Comparison of ENCODE assay signal across 10 cellular contexts in the genomic region with DNA sequence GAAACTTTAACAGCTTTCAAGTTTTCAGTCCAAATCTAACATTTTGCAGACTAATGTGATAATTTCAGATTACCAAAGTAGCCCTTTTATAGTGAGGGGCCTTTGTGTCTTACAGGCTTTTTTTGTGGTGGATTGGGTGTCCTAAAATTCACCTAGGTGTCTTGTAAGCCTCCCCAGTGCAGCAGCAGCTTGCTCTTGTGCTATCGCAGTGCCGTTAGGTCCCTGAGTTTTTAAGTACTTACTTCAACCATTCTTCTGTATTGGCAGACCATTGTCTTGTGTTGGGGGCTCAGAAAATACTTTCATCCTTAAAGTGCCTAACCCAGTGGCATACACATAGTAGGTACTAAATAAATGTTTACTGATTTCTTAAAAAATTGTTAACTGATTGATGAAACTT. TPM values are rescaled to one million over a fixed set of nuclear protein-coding genes. Genes with fewer than 3 reads are reported as not detected.
A peak's percentile ranks its signal among the peaks of the same experiment; 100 is the strongest.
DNase-seq lines count a peak whose midpoint lies in the region; FAIRE-seq and TF ChIP-seq lines count a peak whose summit lies in the region.
"Had no signal": no experiment of that assay in that cellular context is flagged by ENCODE, and none has a peak within 500 bp of the region (broad histone marks: within the 10 kb centered on the region; RNA-seq: fewer than 3 reads in every experiment).

No MANE protein-coding gene starts in this region.

- H3K4me1 ChIP-seq in Peyer's patch = peaks cover 0 to 41% (median 5%) of the 10 kb centered on the region in 4 donors

- peak; percentile 49 for DNase-seq in activated CD8-positive, alpha-beta memory T cell treated with anti-CD3 and anti-CD28 coated beads for 24 hours
- DNase-seq in activated CD8-positive, alpha-beta memory T cell treated with anti-CD3 and anti-CD28 coated beads, Interleukin-2, amount 50 U/mL, for 4 hours = no peak
- no peak for DNase-seq in activated T-helper 1 cell treated with anti-CD3 and anti-CD28 coated beads, Interleukin-12 subunit alpha, Interleukin-12 subunit beta, Interleukin-2, Interleukin-4 antibody, amounts not matched to agents 30 ng/mL and 10 ng/mL and 1 ng/mL, durations not matched to agents 14 hours and 24 hours and 36 hours (ENCODE audit: low spot score)
- DNase-seq in immature natural killer cell (no peak), CD14-positive monocyte (ENCODE audit: low spot score) (no peak), GM12892 (ENCODE audit: insufficient read length) (no peak), Peyer's patch (no peak)
- DNase-seq: NCI-H2081, SW 1271 had no signal

- peaks cover 56% of the 10 kb centered on the region for H3K4me1 Mint-ChIP-seq in activated T-helper 1 cell treated with anti-CD3 and anti-CD28 coated beads, Interleukin-12 subunit alpha, Interleukin-12 subunit beta, Interleukin-2, Interleukin-4 antibody, amounts not matched to agents 30 ng/mL and 10 ng/mL and 1 ng/mL, durations not matched to agents 14 hours and 24 hours and 36 hours (ENCODE audit: low read depth)
- H3K4me1 Mint-ChIP-seq in immature natural killer cell (peaks cover 43 to 44% of the 10 kb centered on the region in 2 donors), CD14-positive monocyte (peaks cover 52% of the 10 kb centered on the region)

- H3K36me3 ChIP-seq in Peyer's patch = no peaks in the 10 kb centered on the region

- H3K4me3 ChIP-seq in Peyer's patch = peak overlapping the region in 2 of 4 donors; percentile 88 to 89

- peaks cover 14% of the 10 kb centered on the region for H3K27me3 Mint-ChIP-seq in activated T-helper 1 cell treated with anti-CD3 and anti-CD28 coated beads, Interleukin-12 subunit alpha, Interleukin-12 subunit beta, Interleukin-2, Interleukin-4 antibody, amounts not matched to agents 30 ng/mL and 10 ng/mL and 1 ng/mL, durations not matched to agents 14 hours and 24 hours and 36 hours (ENCODE audit: insufficient read depth)
- H3K27me3 Mint-ChIP-seq in immature natural killer cell (ENCODE audit: low read depth in 3 of 3) = peaks cover 9 to 33% (median 15%) of the 10 kb centered on the region in 3 donors
- H3K27me3 Mint-ChIP-seq in CD14-positive monocyte (ENCODE audit: low read depth in 3 of 3) = peaks cover 9 to 21% (median 14%) of the 10 kb centered on the region in 3 donors

- intact Hi-C loops in activated T-helper 1 cell treated with anti-CD3 and anti-CD28 coated beads, Interleukin-12 subunit alpha, Interleukin-12 subunit beta, Interleukin-2, Interleukin-4 antibody, amounts not matched to agents 30 ng/mL and 10 ng/mL and 1 ng/mL, durations not matched to agents 14 hours and 24 hours and 36 hours (cut with micrococcal nuclease) = loop anchor here (5.0 to 10.0 kb wide), 6 partner anchors 181 to 1779 kb away; a partner anchor contains a TSS
- intact Hi-C loops in CD14-positive monocyte (cut with micrococcal nuclease) = loop anchor here in 1 of 2 donors (5.0 to 10.0 kb wide), 2 partner anchors 59 to 269 kb away; a partner anchor contains a TSS

- H3K27ac ChIP-seq in temporal lobe (ENCODE audit: low read depth, low read length) (peak overlapping the region; percentile 42), Peyer's patch (peak overlapping the region in 1 of 4 donors; percentile 94)

- peaks cover 5% of the 10 kb centered on the region for H3K36me3 Mint-ChIP-seq in activated T-helper 1 cell treated with anti-CD3 and anti-CD28 coated beads, Interleukin-12 subunit alpha, Interleukin-12 subunit beta, Interleukin-2, Interleukin-4 antibody, amounts not matched to agents 30 ng/mL and 10 ng/mL and 1 ng/mL, durations not matched to agents 14 hours and 24 hours and 36 hours (ENCODE audit: low read depth)
- H3K36me3 Mint-ChIP-seq in immature natural killer cell (no peaks in the 10 kb centered on the region), CD14-positive monocyte (peaks cover 0 to 5% of the 10 kb centered on the region in 2 donors)

- TF ChIP-seq POLR2A in GM12892 (IDR thresholded peaks at IDR 0.05; ENCODE audit: low read depth, low read length) (no peak), Peyer's patch (IDR thresholded peaks at IDR 0.05) (no peak)

- H3K9me3 ChIP-seq in Peyer's patch = no peaks in the 10 kb centered on the region

- TF ChIP-seq CTCF in CD14-positive monocyte (IDR thresholded peaks at IDR 0.05) (no peak), Peyer's patch (IDR thresholded peaks at IDR 0.05) (no peak)

- peak overlapping the region; percentile 91 for H3K4me3 Mint-ChIP-seq in activated T-helper 1 cell treated with anti-CD3 and anti-CD28 coated beads, Interleukin-12 subunit alpha, Interleukin-12 subunit beta, Interleukin-2, Interleukin-4 antibody, amounts not matched to agents 30 ng/mL and 10 ng/mL and 1 ng/mL, durations not matched to agents 14 hours and 24 hours and 36 hours
- H3K4me3 Mint-ChIP-seq in immature natural killer cell (peak overlapping the region in 4 of 5 donors; percentile 22 to 91 (median 32)), CD14-positive monocyte (peak overlapping the region in 1 of 2 donors; percentile 99)

- H3K27ac Mint-ChIP-seq in activated T-helper 1 cell treated with anti-CD3 and anti-CD28 coated beads, Interleukin-12 subunit alpha, Interleukin-12 subunit beta, Interleukin-2, Interleukin-4 antibody, amounts not matched to agents 30 ng/mL and 10 ng/mL and 1 ng/mL, durations not matched to agents 14 hours and 24 hours and 36 hours = no peak overlapping the region
- peak overlapping the region in 4 of 6 donors; percentile 85 to 92 (median 92) for H3K27ac Mint-ChIP-seq in immature natural killer cell
- H3K27ac Mint-ChIP-seq in CD14-positive monocyte = peak overlapping the region in 1 of 7 donors; percentile 2

- no peaks in the 10 kb centered on the region for H3K9me3 Mint-ChIP-seq in activated T-helper 1 cell treated with anti-CD3 and anti-CD28 coated beads, Interleukin-12 subunit alpha, Interleukin-12 subunit beta, Interleukin-2, Interleukin-4 antibody, amounts not matched to agents 30 ng/mL and 10 ng/mL and 1 ng/mL, durations not matched to agents 14 hours and 24 hours and 36 hours
- H3K9me3 Mint-ChIP-seq in immature natural killer cell (no peaks in the 10 kb centered on the region), CD14-positive monocyte (no peaks in the 10 kb centered on the region)

- no peak for FAIRE-seq in GM12892 (lab: Jason Lieb, UNC)

- H3K27me3 ChIP-seq in Peyer's patch = no peaks in the 10 kb centered on the region

RNA-seq across cellular contexts. Expression of a gene that starts 2.1 kb away (rescaled TPM):
- 17.4 and 25.2 TPM in 2 replicates for total RNA-seq in activated T-helper 1 cell treated with anti-CD3 and anti-CD28 coated beads, Interleukin-12 subunit alpha, Interleukin-12 subunit beta, Interleukin-2, Interleukin-4 antibody, amounts not matched to agents 30 ng/mL and 10 ng/mL and 1 ng/mL, durations not matched to agents 14 hours and 24 hours and 36 hours
- polyA plus RNA-seq in immature natural killer cell (1 to 10 TPM in 2 of 3 donors, under 1 TPM in 1; 0.87 to 3.4 (median 2.4) TPM), CD14-positive monocyte (1 to 10 TPM; 2.8 to 4.9 TPM)
- total RNA-seq in temporal lobe (10.3 TPM), Peyer's patch (100 to 1,000 TPM in 1 of 4 donors, 10 to 100 TPM in 3; 69.0 to 109 (median 89.5) TPM)
- polyA plus RNA-seq in GM12892 (2012; ENCODE audit: missing spikeins) = 24.2 TPM
